ENCODE assay signal across 8 cellular contexts in genomic region chr9:18393340-18394130, GRCh38.
A peak's percentile ranks its signal among the peaks of the same experiment; 100 is the strongest.
DNase-seq lines count a peak whose midpoint lies in the region; ATAC-seq and TF ChIP-seq lines count a peak whose summit lies in the region.

No MANE protein-coding gene starts in this region.

- no peak overlapping the region for H3K4me3 ChIP-seq in epithelial cell of esophagus (ENCODE audit: low read length)

- H3K27me3 Mint-ChIP-seq in activated T-helper 17 cell treated with anti-CD3 and anti-CD28 coated beads, Interleukin-2, amount 50 U/mL, for 72 hours, result no peaks in the 10 kb centered on the region

- H3K36me3 Mint-ChIP-seq in activated T-helper 17 cell treated with anti-CD3 and anti-CD28 coated beads, Interleukin-2, amount 50 U/mL, for 72 hours (ENCODE audit: low read depth), result no peaks in the 10 kb centered on the region

- peak; percentile 91 for ATAC-seq in omental fat pad (ENCODE audit: low FRiP score)
- no peak for ATAC-seq in activated T-helper 17 cell treated with anti-CD3 and anti-CD28 coated beads, Interleukin-2, amount 50 U/mL, for 72 hours (replicated peaks)

- no peaks in the 10 kb centered on the region for H3K4me1 Mint-ChIP-seq in activated T-helper 17 cell treated with anti-CD3 and anti-CD28 coated beads, Interleukin-2, amount 50 U/mL, for 72 hours

- no peak overlapping the region for H3K4me3 Mint-ChIP-seq in activated T-helper 17 cell treated with anti-CD3 and anti-CD28 coated beads, Interleukin-2, amount 50 U/mL, for 72 hours

- no peaks in the 10 kb centered on the region for H3K9me3 Mint-ChIP-seq in activated T-helper 17 cell treated with anti-CD3 and anti-CD28 coated beads, Interleukin-2, amount 50 U/mL, for 72 hours

- DNase-seq in HCEC 1CT, result peak; percentile 95
- DNase-seq in NCI-H446 (lab: John Stamatoyannopoulos, UW), result peak; percentile 42 to 72
- peak; percentile 97 for DNase-seq in epithelial cell of esophagus (ENCODE audit: low read depth)
- DNase-seq in omental fat pad (ENCODE audit: low spot score), result no peak
- no peak for DNase-seq in activated CD4-positive, alpha-beta T cell treated with anti-CD3 and anti-CD28 coated beads for 4 hours
- no peak for DNase-seq in activated gamma-delta T cell treated with Interleukin-2 at 50 U/mL for 16 hours
- DNase-seq in NK-92 (lab: John Stamatoyannopoulos, UW; ENCODE audit: unreplicated experiment), result no peak

- no peak overlapping the region for H3K27ac Mint-ChIP-seq in activated T-helper 17 cell treated with anti-CD3 and anti-CD28 coated beads, Interleukin-2, amount 50 U/mL, for 72 hours

- no peak for TF ChIP-seq CTCF in epithelial cell of esophagus (IDR thresholded peaks at IDR 0.05; ENCODE audit: insufficient read depth, low read depth, low read length, missing control alignments)
- no peak for TF ChIP-seq CTCF in omental fat pad (IDR thresholded peaks at IDR 0.05)

Comparison
In these comparisons a context has a peak if more than half of its experiments do, and no peak if none do; other contexts are left out.
1. DNase-seq: peak in HCEC 1CT (single experiment), NCI-H446 (2 of 2) and epithelial cell of esophagus (single experiment); none in omental fat pad (single experiment), activated CD4-positive, alpha-beta T cell treated with anti-CD3 and anti-CD28 coated beads for 4 hours (0 of 2), activated gamma-delta T cell treated with Interleukin-2 at 50 U/mL for 16 hours (single experiment) and NK-92 (single experiment).